In the genomic region with DNA sequence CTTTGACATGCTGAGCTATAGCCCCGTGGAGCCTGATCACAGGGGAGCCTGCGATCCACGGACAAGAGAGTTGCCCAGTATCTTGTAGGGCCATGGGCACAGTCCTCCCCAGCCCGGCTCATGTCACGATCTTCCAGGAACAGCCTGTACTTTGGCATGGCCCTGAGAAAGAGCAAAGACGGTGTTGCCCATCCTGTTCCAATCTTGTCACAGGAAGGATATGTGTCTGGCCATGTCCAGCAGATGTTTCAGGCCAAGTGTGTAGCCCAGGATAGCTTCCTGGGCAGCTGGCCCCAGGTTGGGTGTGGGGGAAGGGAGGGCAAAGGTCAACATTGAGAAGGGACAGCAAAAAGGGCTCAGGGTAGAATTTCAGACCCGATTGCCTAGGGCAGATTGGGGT, we compare ENCODE assay signal across 20 cellular contexts.
"Had no signal": no experiment of that assay in that cellular context is flagged by ENCODE, and none has a peak within 500 bp of the region (broad histone marks: within the 10 kb centered on the region; RNA-seq: fewer than 3 reads in every experiment).

No MANE protein-coding gene starts in this region.

- H3K36me3 ChIP-seq: suprapubic skin, transverse colon had no signal

- H3K4me3 ChIP-seq: suprapubic skin, transverse colon had no signal

- H3K27me3 Mint-ChIP-seq: activated naive CD8-positive, alpha-beta T cell treated with anti-CD3 and anti-CD28 coated beads for 36 hours; natural killer cell treated with Interleukin-12 subunit alpha and Interleukin-12 subunit beta and Interleukin-15 and Interleukin-18, amount 100 ng/mL, for 72 hours; stimulated activated naive CD8-positive, alpha-beta T cell treated with anti-CD3 and anti-CD28 coated beads, Interleukin-15, amount 100 ng/mL, for 72 hours had no signal

- H3K27ac ChIP-seq: suprapubic skin, transverse colon had no signal

- H3K4me1 Mint-ChIP-seq: activated naive CD8-positive, alpha-beta T cell treated with anti-CD3 and anti-CD28 coated beads for 36 hours; stimulated activated naive CD8-positive, alpha-beta T cell treated with anti-CD3 and anti-CD28 coated beads, Interleukin-15, amount 100 ng/mL, for 72 hours had no signal

- H3K9me3 ChIP-seq: suprapubic skin, transverse colon had no signal

- H3K27me3 ChIP-seq: suprapubic skin, transverse colon had no signal

- H3K9me3 Mint-ChIP-seq: activated naive CD8-positive, alpha-beta T cell treated with anti-CD3 and anti-CD28 coated beads for 36 hours; immature natural killer cell; mesothelial cell of epicardium; natural killer cell treated with Interleukin-12 subunit alpha and Interleukin-12 subunit beta and Interleukin-15 and Interleukin-18, amount 100 ng/mL, for 72 hours; stimulated activated naive CD8-positive, alpha-beta T cell treated with anti-CD3 and anti-CD28 coated beads, Interleukin-15, amount 100 ng/mL, for 72 hours had no signal

- H3K4me3 Mint-ChIP-seq: activated naive CD8-positive, alpha-beta T cell treated with anti-CD3 and anti-CD28 coated beads for 36 hours; immature natural killer cell; mesothelial cell of epicardium; natural killer cell treated with Interleukin-12 subunit alpha and Interleukin-12 subunit beta and Interleukin-15 and Interleukin-18, amount 100 ng/mL, for 72 hours; stimulated activated naive CD8-positive, alpha-beta T cell treated with anti-CD3 and anti-CD28 coated beads, Interleukin-15, amount 100 ng/mL, for 72 hours had no signal

- H3K36me3 Mint-ChIP-seq: activated naive CD8-positive, alpha-beta T cell treated with anti-CD3 and anti-CD28 coated beads for 36 hours; immature natural killer cell; mesothelial cell of epicardium; natural killer cell treated with Interleukin-12 subunit alpha and Interleukin-12 subunit beta and Interleukin-15 and Interleukin-18, amount 100 ng/mL, for 72 hours had no signal

- DNase-seq: activated CD4-positive, alpha-beta T cell treated with anti-CD3 and anti-CD28 coated beads, Interleukin-2, amount 50 U/mL, for 48 hours; activated naive CD8-positive, alpha-beta T cell treated with anti-CD3 and anti-CD28 coated beads for 36 hours; amniotic stem cell; caudate nucleus; head of caudate nucleus; immature natural killer cell; kidney glomerular epithelial cell; occipital lobe; right cardiac atrium; small intestine; stimulated activated CD4-positive, alpha-beta T cell treated with anti-CD3 and anti-CD28 coated beads, Interleukin-4, amount 100 ng/mL, for 1 hour; stimulated activated naive CD8-positive, alpha-beta T cell treated with anti-CD3 and anti-CD28 coated beads, Interleukin-15, amount 100 ng/mL, for 72 hours; SW 1271; transverse colon had no signal

- ATAC-seq: natural killer cell treated with Interleukin-12 subunit alpha and Interleukin-12 subunit beta and Interleukin-15 and Interleukin-18, amount 100 ng/mL, for 72 hours; stimulated activated naive CD8-positive, alpha-beta T cell treated with anti-CD3 and anti-CD28 coated beads, Interleukin-15, amount 100 ng/mL, for 72 hours had no signal

- FAIRE-seq: colon, frontal cortex, small intestine, TTC549 had no signal

- H3K4me1 ChIP-seq: suprapubic skin, transverse colon had no signal

- H3K27ac Mint-ChIP-seq: activated naive CD8-positive, alpha-beta T cell treated with anti-CD3 and anti-CD28 coated beads for 36 hours; immature natural killer cell; mesothelial cell of epicardium had no signal
